ENCODE assay signal across 17 cellular contexts in the genomic region with DNA sequence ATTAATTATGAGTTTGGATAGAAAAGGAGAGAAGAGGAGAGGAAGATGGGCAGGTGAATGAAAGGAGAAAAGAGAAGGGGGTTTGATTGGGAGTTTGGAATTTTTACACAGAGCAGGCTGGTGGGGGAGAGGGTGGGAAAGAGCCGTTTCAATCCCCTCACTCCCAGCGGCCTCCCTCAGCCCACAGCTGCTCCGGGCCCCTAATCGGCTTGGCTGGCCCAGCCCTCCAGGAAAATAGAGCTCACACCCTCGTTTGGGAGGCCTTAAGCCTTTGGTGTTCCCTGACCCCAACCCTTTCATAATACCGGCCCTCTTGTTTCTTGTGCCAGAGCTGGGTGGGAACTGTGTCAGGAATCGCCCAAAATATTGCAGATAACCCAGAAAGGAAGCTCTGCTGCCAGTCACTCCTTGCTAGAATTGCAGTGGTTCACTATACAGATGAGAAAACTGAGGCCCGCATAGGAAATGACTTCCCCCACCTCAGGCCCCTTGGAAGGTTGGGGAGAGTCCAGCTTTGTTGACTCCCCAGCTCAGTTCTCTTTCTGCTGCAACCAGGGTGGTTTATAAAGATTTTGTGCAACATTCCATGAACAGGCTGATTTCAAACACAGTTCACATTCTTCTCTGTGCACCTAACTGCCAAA. TPM values are rescaled to one million over a fixed set of nuclear protein-coding genes. Genes with fewer than 3 reads are reported as not detected.
DNase-seq lines count a peak whose midpoint lies in the region; ATAC-seq, FAIRE-seq and TF ChIP-seq lines count a peak whose summit lies in the region.
"Had no signal": no experiment of that assay in that cellular context is flagged by ENCODE, and none has a peak within 500 bp of the region (broad histone marks: within the 10 kb centered on the region; RNA-seq: fewer than 3 reads in every experiment).

No MANE protein-coding gene starts in this region.

- no peak overlapping the region for H3K9ac ChIP-seq in K562 (ENCODE audit: insufficient read depth in 1 of 2, low read depth in 2 of 2, low read length in 2 of 2)
- H3K9ac ChIP-seq in neural progenitor cell: no peak overlapping the region

- no peak for TF ChIP-seq CTCF in K562 (IDR thresholded peaks at IDR 0.05 in 2 of 3, conservative IDR thresholded peaks at IDR 0.05 in 1 of 3; ENCODE audit: insufficient read depth in 2 of 3, low read depth in 1 of 3, low read length in 3 of 3)
- no peak for TF ChIP-seq CTCF in neural progenitor cell (IDR thresholded peaks at IDR 0.05)

- CTCF ChIA-PET in K562 (lab: Yijun Ruan, JAX; ENCODE audit: low intra/inter-chr PET ratio): no interaction called here
- CTCF ChIA-PET in activated CD4-positive, alpha-beta memory T cell treated with anti-CD3 and anti-CD28 coated beads, Interleukin-2, amount 10 ng/mL, durations not matched to agents 7 days and 5 days (lab: Charles Lee): interaction anchor here (1.3 to 1.4 kb wide), 2 partner anchors 11 to 279 kb away, joined by 5 read pairs; a partner anchor contains a TSS

- H2AFZ ChIP-seq in K562 (ENCODE audit: low read depth, low read length) (no peak overlapping the region), neural progenitor cell (replicated peaks) (no peak overlapping the region)

- H3K36me3 Mint-ChIP-seq in T-helper 1 cell treated with Interleukin-12 subunit alpha and Interleukin-12 subunit beta and Interleukin-4 antibody, amounts not matched to agents 30 μg/mL and 1 μg/mL, for 36 hours (ENCODE audit: low read depth): no peaks in the 10 kb centered on the region
- no peaks in the 10 kb centered on the region for H3K36me3 Mint-ChIP-seq in neural progenitor cell
- no peaks in the 10 kb centered on the region for H3K36me3 Mint-ChIP-seq in activated CD4-positive, alpha-beta memory T cell treated with anti-CD3 and anti-CD28 coated beads, Interleukin-2, amount 10 ng/mL, durations not matched to agents 7 days and 5 days (ENCODE audit: low read depth)

- no peaks in the 10 kb centered on the region for H3K79me2 ChIP-seq in K562 (ENCODE audit: control insufficient read depth, insufficient read depth, low read length)
- no peaks in the 10 kb centered on the region for H3K79me2 ChIP-seq in neural progenitor cell (ENCODE audit: low read depth)

- no peaks in the 10 kb centered on the region for H3K36me3 ChIP-seq in K562 (ENCODE audit: control insufficient read depth, insufficient read depth, low read length)
- H3K36me3 ChIP-seq in neural progenitor cell: no peaks in the 10 kb centered on the region
- H3K36me3 ChIP-seq in aorta (ENCODE audit: control insufficient read depth in 1 of 2, insufficient read depth in 2 of 2, low read length in 1 of 2): no peaks in the 10 kb centered on the region

- H3K9me3 ChIP-seq in K562 (replicated peaks; ENCODE audit: control insufficient read depth, insufficient read depth, low read depth, low read length) (no peaks in the 10 kb centered on the region), neural progenitor cell (ENCODE audit: low read depth) (no peaks in the 10 kb centered on the region), aorta (ENCODE audit: control insufficient read depth, low read length) (no peaks in the 10 kb centered on the region)

- intact Hi-C loops in K562 (cut with micrococcal nuclease) (no loop called here), aorta (cut with DNase I) (loop anchor here in 1 of 2 donors (10.0 kb wide), 1 partner anchor 186 kb away; no protein-coding TSS in a partner anchor)

- no peak overlapping the region for H3K4me3 ChIP-seq in K562
- no peak overlapping the region for H3K4me3 ChIP-seq in neural progenitor cell
- no peak overlapping the region for H3K4me3 ChIP-seq in aorta (ENCODE audit: low read length in 2 of 2)
- H3K4me3 ChIP-seq: A549 had no signal

- H3K27ac ChIP-seq in K562 (ENCODE audit: extremely low read depth, low read depth, low read length) (no peak overlapping the region), neural progenitor cell (peak overlapping the region; percentile 51), aorta (ENCODE audit: low read depth in 1 of 2, low read length in 2 of 2) (no peak overlapping the region)
- H3K27ac ChIP-seq: 22Rv1, A549, C4-2B had no signal

- H3F3A ChIP-seq in neural progenitor cell (ENCODE audit: low read depth): peaks cover 15% of the 10 kb centered on the region

- peaks cover 65% of the 10 kb centered on the region for H3K27me3 Mint-ChIP-seq in T-helper 1 cell treated with Interleukin-12 subunit alpha and Interleukin-12 subunit beta and Interleukin-4 antibody, amounts not matched to agents 30 μg/mL and 1 μg/mL, for 36 hours (ENCODE audit: low read depth)
- H3K27me3 Mint-ChIP-seq in neural progenitor cell (ENCODE audit: insufficient read depth, low read depth): peaks cover 52% of the 10 kb centered on the region
- H3K27me3 Mint-ChIP-seq in activated CD4-positive, alpha-beta memory T cell treated with anti-CD3 and anti-CD28 coated beads, Interleukin-2, amount 10 ng/mL, durations not matched to agents 7 days and 5 days: peaks cover 65% of the 10 kb centered on the region

- peaks cover 8% of the 10 kb centered on the region for H4K20me1 ChIP-seq in K562 (replicated peaks; ENCODE audit: control insufficient read depth, insufficient read depth, low read length)
- H4K20me1 ChIP-seq in neural progenitor cell (ENCODE audit: low read depth): no peaks in the 10 kb centered on the region

- ATAC-seq in K562 (no peak), aorta (ENCODE audit: low FRiP score) (no peak)
- ATAC-seq: A549 had no signal

- TF ChIP-seq RAD21 in K562 (CRISPR knock-in tag; conservative IDR thresholded peaks at IDR 0.05 in 1 of 2, IDR thresholded peaks at IDR 0.05 in 1 of 2): no peak

- peaks cover 5 to 11% of the 10 kb centered on the region in 2 experiments; a peak in 3 of 5 replicates for H3K4me1 ChIP-seq in K562 (replicated peaks in 1 of 2; ENCODE audit: control insufficient read depth in 2 of 2, insufficient read depth in 2 of 2, low read length in 2 of 2)
- peaks cover 29% of the 10 kb centered on the region for H3K4me1 ChIP-seq in neural progenitor cell
- H3K4me1 ChIP-seq in aorta (ENCODE audit: control insufficient read depth in 1 of 2, insufficient read depth in 2 of 2, low read length in 2 of 2): no peaks in the 10 kb centered on the region

- TF ChIP-seq EP300 in K562 (IDR thresholded peaks at IDR 0.05; ENCODE audit: low read length): no peak

- WGBS in K562 (ENCODE audit: insufficient coverage, low coverage, missing lambda C conversion rate): 6% methylated on average over 8 of the region's 8 CpGs
- 70 to 79% methylated on average over 8 of the region's 8 CpGs for WGBS in aorta, 2 donors

- POLR2A ChIA-PET in K562 (lab: Yijun Ruan, JAX): no interaction called here
- POLR2A ChIA-PET in activated CD4-positive, alpha-beta memory T cell treated with anti-CD3 and anti-CD28 coated beads, Interleukin-2, amount 10 ng/mL, durations not matched to agents 7 days and 5 days (lab: Charles Lee): no interaction called here

- H3K4me2 ChIP-seq in K562 (ENCODE audit: insufficient read depth, low read length) (no peak overlapping the region), neural progenitor cell (peak overlapping the region; percentile 56)
- H3K4me2 ChIP-seq: A549 had no signal

- in situ Hi-C loops in K562 (cut with MboI): no loop called here

- BruUV-seq in K562 (replicated peaks; lab: Mats Ljungman, UMichigan): no TSS peak

- no peaks in the 10 kb centered on the region for H3K9me1 ChIP-seq in K562 (ENCODE audit: control insufficient read depth, insufficient read depth, low read length)

- peak overlapping the region; percentile 31 for H3K27ac Mint-ChIP-seq in T-helper 1 cell treated with Interleukin-12 subunit alpha and Interleukin-12 subunit beta and Interleukin-4 antibody, amounts not matched to agents 30 μg/mL and 1 μg/mL, for 36 hours
- H3K27ac Mint-ChIP-seq in neural progenitor cell: no peak overlapping the region
- no peak overlapping the region for H3K27ac Mint-ChIP-seq in activated CD4-positive, alpha-beta memory T cell treated with anti-CD3 and anti-CD28 coated beads, Interleukin-2, amount 10 ng/mL, durations not matched to agents 7 days and 5 days
- H3K27ac Mint-ChIP-seq: CD4-positive, alpha-beta T cell had no signal

- DNase-seq in T-helper 1 cell: no peak
- DNase-seq in K562 (ENCODE audit: extremely low read depth in 1 of 4, low spot score in 3 of 4): no peak
- peak; percentile 84 for DNase-seq in neural progenitor cell (ENCODE audit: low spot score)
- DNase-seq in activated CD4-positive, alpha-beta memory T cell treated with anti-CD3 and anti-CD28 coated beads, Interleukin-2, amount 10 ng/mL, durations not matched to agents 7 days and 5 days: no peak
- no peak for DNase-seq in aorta
- DNase-seq in DMS 273 (lab: John Stamatoyannopoulos, UW; ENCODE audit: unreplicated experiment): no peak
- DNase-seq: AML-193; CD4-positive, alpha-beta T cell; DMS79 treated with DMSO at 0.1 percent for 48 hours; GF-D8; HCEC 1CT had no signal

- no peak overlapping the region for H3K4me3 Mint-ChIP-seq in T-helper 1 cell treated with Interleukin-12 subunit alpha and Interleukin-12 subunit beta and Interleukin-4 antibody, amounts not matched to agents 30 μg/mL and 1 μg/mL, for 36 hours
- H3K4me3 Mint-ChIP-seq in neural progenitor cell: peak overlapping the region; percentile 2
- no peak overlapping the region for H3K4me3 Mint-ChIP-seq in activated CD4-positive, alpha-beta memory T cell treated with anti-CD3 and anti-CD28 coated beads, Interleukin-2, amount 10 ng/mL, durations not matched to agents 7 days and 5 days
- H3K4me3 Mint-ChIP-seq: CD4-positive, alpha-beta T cell had no signal

- H3K27me3 ChIP-seq in K562 (ENCODE audit: control insufficient read depth in 2 of 2, insufficient read depth in 2 of 2, low read length in 2 of 2) (peaks cover 4 to 45% of the 10 kb centered on the region in 2 experiments; a peak in 3 of 5 replicates), neural progenitor cell (peaks cover 89% of the 10 kb centered on the region), aorta (ENCODE audit: control insufficient read depth in 1 of 2, insufficient read depth in 2 of 2, low read length in 1 of 2) (peaks cover 0 to 1% of the 10 kb centered on the region in 2 donors)

- TF ChIP-seq POLR2A in K562 (conservative IDR thresholded peaks at IDR 0.05): no peak

- no peak for FAIRE-seq in K562 (lab: Jason Lieb, UNC)
- FAIRE-seq: A549 had no signal

- peaks cover 2% of the 10 kb centered on the region for H3K4me1 Mint-ChIP-seq in T-helper 1 cell treated with Interleukin-12 subunit alpha and Interleukin-12 subunit beta and Interleukin-4 antibody, amounts not matched to agents 30 μg/mL and 1 μg/mL, for 36 hours (ENCODE audit: low read depth)
- H3K4me1 Mint-ChIP-seq in neural progenitor cell: peaks cover 16% of the 10 kb centered on the region
- peaks cover 4% of the 10 kb centered on the region for H3K4me1 Mint-ChIP-seq in activated CD4-positive, alpha-beta memory T cell treated with anti-CD3 and anti-CD28 coated beads, Interleukin-2, amount 10 ng/mL, durations not matched to agents 7 days and 5 days

- no peaks in the 10 kb centered on the region for H3K9me3 Mint-ChIP-seq in T-helper 1 cell treated with Interleukin-12 subunit alpha and Interleukin-12 subunit beta and Interleukin-4 antibody, amounts not matched to agents 30 μg/mL and 1 μg/mL, for 36 hours
- no peaks in the 10 kb centered on the region for H3K9me3 Mint-ChIP-seq in neural progenitor cell
- H3K9me3 Mint-ChIP-seq in activated CD4-positive, alpha-beta memory T cell treated with anti-CD3 and anti-CD28 coated beads, Interleukin-2, amount 10 ng/mL, durations not matched to agents 7 days and 5 days: no peaks in the 10 kb centered on the region
- H3K9me3 Mint-ChIP-seq: CD4-positive, alpha-beta T cell had no signal

RNA-seq across cellular contexts. Expression of a gene that starts 11.2 kb away (rescaled TPM):
- 3.9 and 9.7 TPM in 2 replicates for total RNA-seq in K562 (2011; cell fraction: chromatin; rRNA removed; ENCODE audit: low replicate concordance)
- 11.7 and 12.7 TPM in 2 replicates for total RNA-seq in K562 (2011; cell fraction: nucleolus; rRNA removed)
- total RNA-seq in K562 (2011; cell fraction: nucleoplasm; rRNA removed): 11.6 and 12.0 TPM in 2 replicates
- total RNA-seq in K562 (2014; rRNA removed) (38.3 and 44.2 TPM in 2 replicates), K562 (2014; rRNA removed; fragmentation: Illumina TruSeq; extraction: Trizol) (19.9 and 26.3 TPM in 2 replicates), K562 (2015; rRNA removed; fragmentation: Illumina TruSeq; extraction: Trizol) (23.0 and 24.1 TPM in 2 replicates), K562 (2021) (36.5 and 38.8 TPM in 2 replicates), neural progenitor cell (ENCODE audit: low replicate concordance) (2.2 and 4.4 TPM in 2 replicates), aorta (10 to 100 TPM; 16.1 to 22.4 TPM)
- polyA plus RNA-seq in K562 (2011; rRNA removed) (17.4 and 28.4 TPM in 2 replicates), K562 (2014; fragmentation: Illumina TruSeq; extraction: Trizol) (21.9 and 22.0 TPM in 2 replicates), K562 (2014; fragmentation: Nextera tagmentation; extraction: Ambion mirVana) (1 to 10 TPM; 7.7 to 9.4 TPM), K562 (2014; rRNA removed) (28.5 TPM in 2 replicates), aorta (10 to 100 TPM; 20.4 to 33.1 TPM)
- 15.5 and 32.1 TPM in 2 replicates for polyA plus RNA-seq in K562 (2011; cell fraction: cytosol; rRNA removed)
- 7.5 and 12.4 TPM in 2 replicates for polyA plus RNA-seq in K562 (2011; cell fraction: nucleus; rRNA removed)
- polyA plus RNA-seq in K562 (2012): 32.7 and 40.3 TPM in 2 replicates
- polyA minus RNA-seq in K562 (2011; rRNA and poly(A)+ RNA removed): 10.4 and 18.1 TPM in 2 replicates
- polyA minus RNA-seq in K562 (2011; cell fraction: cytosol; rRNA and poly(A)+ RNA removed): 7.5 and 9.5 TPM in 2 replicates
- polyA minus RNA-seq in K562 (2011; cell fraction: nucleus; rRNA and poly(A)+ RNA removed): 4.0 and 4.8 TPM in 2 replicates
- total RNA-seq in activated CD4-positive, alpha-beta memory T cell treated with anti-CD3 and anti-CD28 coated beads, Interleukin-2, amount 10 ng/mL, durations not matched to agents 7 days and 5 days: under 1 TPM; 0.63 to 0.71 TPM
- total RNA-seq: CD4-positive, alpha-beta T cell had no signal

RNA-seq across cellular contexts. Expression of a gene that starts 18.9 kb away (rescaled TPM):
- 0.28 TPM in 1 of 2 replicates, not detected in the other for total RNA-seq in K562 (2011; cell fraction: chromatin; rRNA removed; ENCODE audit: low replicate concordance)
- total RNA-seq in K562 (2011; cell fraction: nucleolus; rRNA removed): 0.17 TPM in 1 of 2 replicates, not detected in the other
- total RNA-seq in K562 (2011; cell fraction: nucleoplasm; rRNA removed): not detected in 2 replicates
- total RNA-seq in K562 (2014; rRNA removed) (0.20 and 0.32 TPM in 2 replicates), K562 (2014; rRNA removed; fragmentation: Illumina TruSeq; extraction: Trizol) (not detected in 2 replicates), K562 (2015; rRNA removed; fragmentation: Illumina TruSeq; extraction: Trizol) (not detected in 2 replicates), K562 (2021) (0.18 TPM in 1 of 2 replicates, not detected in the other), neural progenitor cell (ENCODE audit: low replicate concordance) (0.43 and 7.3 TPM in 2 replicates), aorta (not detected)
- polyA plus RNA-seq in K562 (2011; rRNA removed) (0.10 and 0.22 TPM in 2 replicates), K562 (2014; fragmentation: Illumina TruSeq; extraction: Trizol) (not detected in 2 replicates), K562 (2014; fragmentation: Nextera tagmentation; extraction: Ambion mirVana) (not detected), K562 (2014; rRNA removed) (0.21 TPM in 1 of 2 replicates, not detected in the other), aorta (not detected)
- polyA plus RNA-seq in K562 (2011; cell fraction: cytosol; rRNA removed): 0.07 and 0.16 TPM in 2 replicates
- polyA plus RNA-seq in K562 (2011; cell fraction: nucleus; rRNA removed): 0.11 and 0.21 TPM in 2 replicates
- polyA plus RNA-seq in K562 (2012): 0.04 and 0.11 TPM in 2 replicates
- polyA minus RNA-seq in K562 (2011; rRNA and poly(A)+ RNA removed): not detected in 2 replicates
- not detected in 2 replicates for polyA minus RNA-seq in K562 (2011; cell fraction: cytosol; rRNA and poly(A)+ RNA removed)
- polyA minus RNA-seq in K562 (2011; cell fraction: nucleus; rRNA and poly(A)+ RNA removed): 0.27 and 0.33 TPM in 2 replicates
- not detected for total RNA-seq in activated CD4-positive, alpha-beta memory T cell treated with anti-CD3 and anti-CD28 coated beads, Interleukin-2, amount 10 ng/mL, durations not matched to agents 7 days and 5 days
- total RNA-seq: CD4-positive, alpha-beta T cell; H4 had no signal
- polyA plus RNA-seq: BJ had no signal
